8 cellular contexts compared by ENCODE assay signal in the genomic region with DNA sequence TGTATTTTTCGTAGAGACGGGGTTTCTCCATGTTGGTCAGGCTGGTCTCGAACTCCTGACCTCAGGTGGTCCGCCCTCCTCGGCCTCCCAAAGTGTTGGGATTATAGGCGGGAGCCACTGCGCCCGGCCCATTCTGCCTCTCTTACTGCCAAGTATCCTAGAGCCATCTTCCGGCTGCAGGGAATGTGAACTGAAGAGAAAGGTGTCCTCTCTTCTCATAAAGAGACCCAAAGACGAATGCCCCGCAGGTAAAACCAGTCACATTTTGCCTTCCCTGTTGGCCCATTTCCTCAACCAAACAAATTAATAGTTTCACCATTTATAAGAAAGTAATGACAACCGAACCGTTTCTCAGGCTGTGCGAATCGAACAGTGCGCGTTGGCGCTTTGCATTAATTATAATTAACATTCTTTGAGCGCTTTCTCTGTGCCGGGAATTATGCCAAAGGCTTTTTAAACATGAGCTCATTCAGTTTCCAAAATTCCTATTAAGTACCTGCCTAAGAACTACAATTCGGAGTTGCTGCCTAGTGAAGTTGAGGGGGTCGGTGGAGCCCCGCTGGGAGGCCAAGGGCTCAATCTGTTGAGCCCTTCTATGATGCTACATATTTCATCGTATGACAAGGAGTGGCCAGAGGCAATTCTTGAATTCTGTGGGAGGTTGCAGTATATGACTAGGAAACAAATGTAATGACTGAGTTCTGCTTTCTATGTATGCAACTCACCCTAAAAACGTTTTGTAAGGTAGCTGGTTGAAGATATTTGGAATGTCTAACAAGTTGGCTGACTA. TPM values are rescaled to one million over a fixed set of nuclear protein-coding genes. Genes with fewer than 3 reads are reported as not detected.
DNase-seq lines count a peak whose midpoint lies in the region; ATAC-seq and TF ChIP-seq lines count a peak whose summit lies in the region.

No MANE protein-coding gene starts in this region.

- no peak for ATAC-seq in stimulated activated naive CD8-positive, alpha-beta T cell treated with anti-CD3 and anti-CD28 coated beads, Interleukin-15, Interleukin-2, amounts not matched to agents 100 U/mL and 50 U/mL, for 24 hours
- ATAC-seq in mucosa of descending colon (peak; percentile 3), GM19324 (IDR thresholded peaks at IDR 0.05; ENCODE audit: low FRiP score, unreplicated experiment) (no peak)

- H3K27me3 Mint-ChIP-seq in stimulated activated naive CD8-positive, alpha-beta T cell treated with anti-CD3 and anti-CD28 coated beads, Interleukin-15, Interleukin-2, amounts not matched to agents 100 ng/mL and 50 ng/mL, for 24 hours = no peaks in the 10 kb centered on the region

- intact Hi-C loops in mucosa of descending colon (cut with DNase I, micrococcal nuclease) = no loop called here

- H3K27ac ChIP-seq in cingulate gyrus (ENCODE audit: low read depth, low read length) = peak overlapping the region; percentile 93

- H3K4me3 ChIP-seq in mucosa of descending colon = peak overlapping the region; percentile 55

- H3K9me3 ChIP-seq in mucosa of descending colon = no peaks in the 10 kb centered on the region

- peaks cover 38% of the 10 kb centered on the region for H3K4me1 Mint-ChIP-seq in stimulated activated naive CD8-positive, alpha-beta T cell treated with anti-CD3 and anti-CD28 coated beads, Interleukin-15, Interleukin-2, amounts not matched to agents 100 ng/mL and 50 ng/mL, for 24 hours (ENCODE audit: low read depth)

- H3K4me3 Mint-ChIP-seq in stimulated activated naive CD8-positive, alpha-beta T cell treated with anti-CD3 and anti-CD28 coated beads, Interleukin-15, Interleukin-2, amounts not matched to agents 100 ng/mL and 50 ng/mL, for 24 hours = peak overlapping the region; percentile 99

- H3K4me1 ChIP-seq in mucosa of descending colon (ENCODE audit: low read depth) = peaks cover 25% of the 10 kb centered on the region

- H3K36me3 Mint-ChIP-seq in stimulated activated naive CD8-positive, alpha-beta T cell treated with anti-CD3 and anti-CD28 coated beads, Interleukin-15, Interleukin-2, amounts not matched to agents 100 ng/mL and 50 ng/mL, for 24 hours (ENCODE audit: low read depth) = peaks cover 39% of the 10 kb centered on the region

- no peaks in the 10 kb centered on the region for H3K36me3 ChIP-seq in mucosa of descending colon (ENCODE audit: low read depth)

- in situ Hi-C loops in GM13977 (cut with MboI; ENCODE audit: low pct_unique_long_range_greater_than_20kb, low sequenced_read_pairs, unreplicated experiment) = loop anchor here (10.0 to 25.0 kb wide), 2 partner anchors 537 to 850 kb away; no protein-coding TSS in a partner anchor

- H3K9me3 Mint-ChIP-seq in stimulated activated naive CD8-positive, alpha-beta T cell treated with anti-CD3 and anti-CD28 coated beads, Interleukin-15, Interleukin-2, amounts not matched to agents 100 ng/mL and 50 ng/mL, for 24 hours = no peaks in the 10 kb centered on the region

- no peak for DNase-seq in stimulated activated naive CD8-positive, alpha-beta T cell treated with anti-CD3 and anti-CD28 coated beads, Interleukin-15, Interleukin-2, amounts not matched to agents 100 U/mL and 50 U/mL, for 24 hours
- DNase-seq in mucosa of descending colon = peak in 1 of 3 donors; percentile 30
- DNase-seq in SW 1271 (lab: John Stamatoyannopoulos, UW) = no peak
- DNase-seq in HPDE6-E6E7 (ENCODE audit: extremely low spot score) = no peak
- DNase-seq in GM13977 (ENCODE audit: low spot score) = no peak

- H3K27ac Mint-ChIP-seq in stimulated activated naive CD8-positive, alpha-beta T cell treated with anti-CD3 and anti-CD28 coated beads, Interleukin-15, Interleukin-2, amounts not matched to agents 100 ng/mL and 50 ng/mL, for 24 hours = peak overlapping the region; percentile 100

- TF ChIP-seq CTCF in mucosa of descending colon (IDR thresholded peaks at IDR 0.05) (no peak), GM13977 (IDR thresholded peaks at IDR 0.05; ENCODE audit: extremely low read depth, insufficient read depth, missing control alignments) (no peak)

RNA-seq across cellular contexts. Expression of gene RPL24, which starts 0.8 kb away (rescaled TPM):
- total RNA-seq in mucosa of descending colon = 100 to 1,000 TPM; 710 to 847 (median 734) TPM

RNA-seq across cellular contexts. Expression of gene ZBTB11, which starts 10.4 kb away (rescaled TPM):
- total RNA-seq in mucosa of descending colon = 10 to 100 TPM; 13.0 to 19.4 (median 13.1) TPM

RNA-seq across cellular contexts. Expression of gene CEP97, which starts 37.1 kb away (rescaled TPM):
- total RNA-seq in mucosa of descending colon = 10 to 100 TPM in 1 of 3 donors, 1 to 10 TPM in 2; 4.2 to 10.2 (median 4.3) TPM
